Comparison of ENCODE assay signal across 8 cellular contexts in genomic region chr2:175181104-175181876, GRCh38. TPM values are rescaled to one million over a fixed set of nuclear protein-coding genes. Genes with fewer than 3 reads are reported as not detected.
DNase-seq lines count a peak whose midpoint lies in the region; ATAC-seq, FAIRE-seq and TF ChIP-seq lines count a peak whose summit lies in the region.

TSS of gene ATP5MC3 (minus strand) at chr2:175181710. CDS start at chr2:175181393, 317 bp downstream.

- peak within 1 kb of the TSS; percentile 97 to 98 for H3K4me3 ChIP-seq in kidney (ENCODE audit: low read length in 2 of 2)

- H3K27ac ChIP-seq in kidney (ENCODE audit: low read depth in 2 of 2, low read length in 2 of 2) = peak within 1 kb of the TSS; percentile 89 to 94

- FAIRE-seq in kidney (lab: Jason Lieb, UNC) = no peak

- intact Hi-C loops in kidney (cut with DNase I) = no loop called here

- H3K9ac ChIP-seq in kidney (ENCODE audit: low read length in 2 of 2) = peak within 1 kb of the TSS; percentile 99

- peaks cover 18 to 34% of the 10 kb centered on the region in 2 donors for H3K36me3 ChIP-seq in kidney (ENCODE audit: control insufficient read depth in 1 of 2, insufficient read depth in 2 of 2, low read length in 2 of 2)

- peak; percentile 81 for ATAC-seq in GM19025 (IDR thresholded peaks at IDR 0.05; ENCODE audit: low read depth, unreplicated experiment)
- peak; percentile 91 for ATAC-seq in HG03342 (IDR thresholded peaks at IDR 0.05; ENCODE audit: unreplicated experiment)

- H3K4me1 ChIP-seq in kidney (ENCODE audit: control insufficient read depth in 1 of 2, insufficient read depth in 1 of 2, low read depth in 1 of 2, low read length in 2 of 2) = peaks cover 2 to 4% of the 10 kb centered on the region in 2 donors

- TF ChIP-seq CTCF in kidney (IDR thresholded peaks at IDR 0.05; ENCODE audit: borderline replicate concordance, extremely low read depth, insufficient read depth) = no peak

- DNase-seq in AG20443 (ENCODE audit: low spot score) (peak; percentile 98), NCI-H446 treated with DMSO at 0.1 percent for 48 hours (lab: John Stamatoyannopoulos, UW) (peak; percentile 79), cerebellar nuclear complex (lab: John Stamatoyannopoulos, UW) (peak; percentile 18 to 43), kidney (peak; percentile 98)
- DNase-seq in activated CD4-positive, CD25-positive, alpha-beta regulatory T cell treated with anti-CD3 and anti-CD28 coated beads, Interleukin-2, amount 50 U/mL, for 72 hours = peak; percentile 89
- peak; percentile 94 for DNase-seq in stimulated activated CD4-positive, alpha-beta T cell treated with anti-CD3 and anti-CD28 coated beads, Interleukin-15, amount 100 ng/mL, for 24 hours

- no peaks in the 10 kb centered on the region for H3K9me3 ChIP-seq in kidney (ENCODE audit: control insufficient read depth in 1 of 2, low read length in 2 of 2)

RNA-seq across cellular contexts. Expression of gene ATP5MC3, which starts in this region (rescaled TPM):
- total RNA-seq in kidney = 189 TPM
- polyA plus RNA-seq in kidney (ENCODE audit: insufficient read depth, low read depth, low replicate concordance) = 990 TPM

Comparison
In these comparisons a context has a peak if more than half of its experiments do, and no peak if none do; other contexts are left out.
1. Peak in every context shown above with its lines: DNase-seq, ATAC-seq, H3K4me3 ChIP-seq and H3K27ac ChIP-seq.
2. DNase-seq: peak in every context shown above with its lines; median percentile 98 in AG20443; 98 in kidney; 94 in stimulated activated CD4-positive, alpha-beta T cell treated with anti-CD3 and anti-CD28 coated beads, Interleukin-15, amount 100 ng/mL, for 24 hours; 89 in activated CD4-positive, CD25-positive, alpha-beta regulatory T cell treated with anti-CD3 and anti-CD28 coated beads, Interleukin-2, amount 50 U/mL, for 72 hours; 79 in NCI-H446 treated with DMSO at 0.1 percent for 48 hours; 30 in cerebellar nuclear complex.